In the genomic region with DNA sequence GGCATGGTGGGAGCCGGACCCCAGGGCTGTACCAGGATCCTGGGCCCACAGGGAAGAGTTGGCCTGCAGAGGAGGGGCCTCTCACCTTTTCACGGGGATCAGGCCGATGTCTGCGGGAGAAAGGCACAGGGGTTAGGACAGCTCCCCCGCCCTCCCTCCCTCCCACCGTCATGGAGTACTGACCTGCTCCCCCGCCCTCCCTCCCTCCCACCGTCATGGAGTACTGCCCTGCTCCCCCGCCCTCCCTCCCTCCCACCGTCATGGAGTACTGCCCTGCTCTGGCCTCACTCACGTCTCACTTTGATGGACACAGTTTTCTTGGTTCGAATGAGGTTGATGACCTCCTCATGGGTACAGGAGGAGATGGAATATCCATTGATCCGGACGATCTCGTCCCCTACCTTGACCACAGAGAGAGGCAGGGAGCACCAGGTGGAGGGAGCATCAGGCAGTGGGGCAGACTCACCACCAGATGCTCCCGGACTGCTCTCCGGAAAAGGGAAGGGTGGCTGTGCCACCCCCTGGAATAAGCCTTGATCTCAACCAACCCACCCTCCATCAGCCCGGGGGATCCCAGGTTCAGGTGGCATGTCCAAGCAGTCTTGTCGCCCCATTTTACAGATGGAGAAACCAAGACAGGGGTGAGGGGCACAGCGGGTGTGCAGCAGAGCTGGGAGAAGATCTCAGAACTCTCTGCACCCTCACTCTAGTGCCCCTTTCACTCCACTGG, we compare ENCODE assay signal across 25 cellular contexts. TPM values are rescaled to one million over a fixed set of nuclear protein-coding genes. Genes with fewer than 3 reads are reported as not detected.
"Had no signal": no experiment of that assay in that cellular context is flagged by ENCODE, and none has a peak within 500 bp of the region (broad histone marks: within the 10 kb centered on the region; RNA-seq: fewer than 3 reads in every experiment).

No MANE protein-coding gene starts in this region.

- H3K36me3 Mint-ChIP-seq: memory B cell; natural killer cell treated with Interleukin-12 subunit alpha and Interleukin-12 subunit beta and Interleukin-15 and Interleukin-18, amount 100 ng/mL, for 72 hours; stimulated activated memory B cell treated with anti-CD40 and anti-IgM and Interleukin-4, amounts not matched to agents 10 μg/mL and 1 μg/mL and 100 μg/mL, for 72 hours had no signal

- ATAC-seq: gastroesophageal sphincter; left lung; lower lobe of right lung; natural killer cell treated with Interleukin-12 subunit alpha and Interleukin-12 subunit beta and Interleukin-15 and Interleukin-18, amount 100 ng/mL, for 72 hours; stimulated activated memory B cell treated with anti-CD40 and anti-IgM and Interleukin-4, amounts not matched to agents 10 μg/mL and 1 μg/mL and 100 μg/mL, for 72 hours had no signal

- H3K27me3 Mint-ChIP-seq: stimulated activated naive CD8-positive, alpha-beta T cell treated with anti-CD3 and anti-CD28 coated beads, Interleukin-15, Interleukin-2, amounts not matched to agents 100 ng/mL and 50 ng/mL, for 24 hours had no signal

- H3K27ac ChIP-seq: esophagus squamous epithelium, gastroesophageal sphincter, left lung, lower lobe of right lung, psoas muscle, spleen, transverse colon had no signal

- H3K9me3 Mint-ChIP-seq: memory B cell; natural killer cell treated with Interleukin-12 subunit alpha and Interleukin-12 subunit beta and Interleukin-15 and Interleukin-18, amount 100 ng/mL, for 72 hours; stimulated activated memory B cell treated with anti-CD40 and anti-IgM and Interleukin-4, amounts not matched to agents 10 μg/mL and 1 μg/mL and 100 μg/mL, for 72 hours; stimulated activated naive CD8-positive, alpha-beta T cell treated with anti-CD3 and anti-CD28 coated beads, Interleukin-15, Interleukin-2, amounts not matched to agents 100 ng/mL and 50 ng/mL, for 24 hours had no signal

- H3K4me1 Mint-ChIP-seq: memory B cell; stimulated activated memory B cell treated with anti-CD40 and anti-IgM and Interleukin-4, amounts not matched to agents 10 μg/mL and 1 μg/mL and 100 μg/mL, for 72 hours had no signal

- H3K4me3 Mint-ChIP-seq: memory B cell; natural killer cell treated with Interleukin-12 subunit alpha and Interleukin-12 subunit beta and Interleukin-15 and Interleukin-18, amount 100 ng/mL, for 72 hours; stimulated activated memory B cell treated with anti-CD40 and anti-IgM and Interleukin-4, amounts not matched to agents 10 μg/mL and 1 μg/mL and 100 μg/mL, for 72 hours; stimulated activated naive CD8-positive, alpha-beta T cell treated with anti-CD3 and anti-CD28 coated beads, Interleukin-15, Interleukin-2, amounts not matched to agents 100 ng/mL and 50 ng/mL, for 24 hours had no signal

- H3K9me3 ChIP-seq: esophagus squamous epithelium, gastroesophageal sphincter, left lung, lower lobe of right lung, psoas muscle, spleen, transverse colon had no signal

- H3K27me3 ChIP-seq: dorsolateral prefrontal cortex, transverse colon had no signal

- H3K27ac Mint-ChIP-seq: memory B cell; natural killer cell treated with Interleukin-12 subunit alpha and Interleukin-12 subunit beta and Interleukin-15 and Interleukin-18, amount 100 ng/mL, for 72 hours; stimulated activated memory B cell treated with anti-CD40 and anti-IgM and Interleukin-4, amounts not matched to agents 10 μg/mL and 1 μg/mL and 100 μg/mL, for 72 hours; stimulated activated naive CD8-positive, alpha-beta T cell treated with anti-CD3 and anti-CD28 coated beads, Interleukin-15, Interleukin-2, amounts not matched to agents 100 ng/mL and 50 ng/mL, for 24 hours had no signal

- H3K36me3 ChIP-seq: esophagus squamous epithelium, gastroesophageal sphincter, left lung, lower lobe of right lung, spleen had no signal

- H3K4me3 ChIP-seq: dorsolateral prefrontal cortex, esophagus squamous epithelium, gastroesophageal sphincter, left lung, lower lobe of right lung, psoas muscle, spleen, transverse colon had no signal

- DNase-seq: central memory CD4-positive, alpha-beta T cell; cortex of kidney; effector memory CD4-positive, alpha-beta T cell; esophagus squamous epithelium; foreskin fibroblast; lower lobe of right lung; midbrain; occipital lobe; psoas muscle; spleen; stimulated activated CD4-positive, alpha-beta T cell treated with anti-CD3 and anti-CD28 coated beads, Interleukin-15, amount 100 ng/mL, for 24 hours; stimulated activated CD4-positive, alpha-beta T cell treated with anti-CD3 and anti-CD28 coated beads, Interleukin-1b, Interleukin-23, amount 100 ng/mL, for 48 hours; stimulated activated CD4-positive, alpha-beta T cell treated with anti-CD3 and anti-CD28 coated beads, Interleukin-4, amount 100 ng/mL, for 24 hours; transverse colon had no signal

- H3K4me1 ChIP-seq: esophagus squamous epithelium, gastroesophageal sphincter, left lung, lower lobe of right lung had no signal

- FAIRE-seq: endometrium had no signal

RNA-seq across cellular contexts. Expression of a gene that starts 17.1 kb away (rescaled TPM):
- total RNA-seq: esophagus squamous epithelium; natural killer cell treated with Interleukin-12 subunit alpha and Interleukin-12 subunit beta and Interleukin-15 and Interleukin-18, amount 100 ng/mL, for 72 hours; psoas muscle; sciatic nerve; skeletal muscle tissue; spleen had no signal

RNA-seq across cellular contexts. Expression of a gene that starts 20.0 kb away (rescaled TPM):
- total RNA-seq: epithelial cell of proximal tubule; esophagus squamous epithelium; gastroesophageal sphincter; left lung; lower lobe of right lung; natural killer cell treated with Interleukin-12 subunit alpha and Interleukin-12 subunit beta and Interleukin-15 and Interleukin-18, amount 100 ng/mL, for 72 hours; occipital lobe; psoas muscle; sciatic nerve; spleen; transverse colon had no signal
- polyA plus RNA-seq: psoas muscle, spleen had no signal

RNA-seq across cellular contexts. Expression of a gene that starts 50.5 kb away (rescaled TPM):
- total RNA-seq: epithelial cell of proximal tubule; natural killer cell treated with Interleukin-12 subunit alpha and Interleukin-12 subunit beta and Interleukin-15 and Interleukin-18, amount 100 ng/mL, for 72 hours had no signal
